ENCODE assay signal across 8 cellular contexts in genomic region chr1:212035835-212036605, GRCh38. TPM values are rescaled to one million over a fixed set of nuclear protein-coding genes. Genes with fewer than 3 reads are reported as not detected.
DNase-seq lines count a peak whose midpoint lies in the region; ATAC-seq, FAIRE-seq and TF ChIP-seq lines count a peak whose summit lies in the region.

No MANE protein-coding gene starts in this region.

- H3K36me3 ChIP-seq in DOHH2 (ENCODE audit: control insufficient read depth, low read length) (peaks cover 68% of the 10 kb centered on the region), astrocyte (ENCODE audit: insufficient read depth, low read length) (no peaks in the 10 kb centered on the region)

- H3K4me2 ChIP-seq in DOHH2 (ENCODE audit: low read length) (peak overlapping the region; percentile 79), astrocyte (ENCODE audit: low read length) (peak overlapping the region; percentile 96)

- peak overlapping the region; percentile 96 for H2AFZ ChIP-seq in astrocyte (ENCODE audit: low read depth, low read length)

- H3K36me3 Mint-ChIP-seq in astrocyte (ENCODE audit: low read depth, unreplicated experiment) (peaks cover 4% of the 10 kb centered on the region), mesothelial cell of epicardium (peaks cover 5% of the 10 kb centered on the region)

- H3K27ac ChIP-seq in DOHH2 (ENCODE audit: low read depth, low read length) (peak overlapping the region; percentile 79), astrocyte (ENCODE audit: low read depth, low read length) (peak overlapping the region; percentile 93)

- H3K4me1 Mint-ChIP-seq in astrocyte (ENCODE audit: low read depth, unreplicated experiment) (peaks cover 18% of the 10 kb centered on the region), mesothelial cell of epicardium (peaks cover 40% of the 10 kb centered on the region)

- H3K9me3 ChIP-seq in DOHH2 (ENCODE audit: control insufficient read depth, insufficient read depth, low read length), result no peaks in the 10 kb centered on the region
- H3K9me3 ChIP-seq in astrocyte (ENCODE audit: insufficient read depth, low read depth, low read length), result no peaks in the 10 kb centered on the region

- H3K27ac Mint-ChIP-seq in astrocyte (ENCODE audit: unreplicated experiment) (peak overlapping the region; percentile 88), mesothelial cell of epicardium (peak overlapping the region; percentile 99)

- H3K27me3 Mint-ChIP-seq in astrocyte (ENCODE audit: low read depth, unreplicated experiment), result no peaks in the 10 kb centered on the region
- H3K27me3 Mint-ChIP-seq in mesothelial cell of epicardium (ENCODE audit: low read depth), result no peaks in the 10 kb centered on the region

- H3K4me3 ChIP-seq in DOHH2 (ENCODE audit: low read length), result peak overlapping the region; percentile 84
- H3K4me3 ChIP-seq in astrocyte (ENCODE audit: insufficient read depth, low read depth, low read length), result peak overlapping the region; percentile 98

- H3K27me3 ChIP-seq in DOHH2 (ENCODE audit: control insufficient read depth, low read length), result no peaks in the 10 kb centered on the region
- H3K27me3 ChIP-seq in astrocyte (ENCODE audit: insufficient read depth, low read length), result no peaks in the 10 kb centered on the region

- H3K4me1 ChIP-seq in DOHH2 (ENCODE audit: control insufficient read depth, low read length), result peaks cover 58% of the 10 kb centered on the region
- peaks cover 13% of the 10 kb centered on the region for H3K4me1 ChIP-seq in astrocyte (ENCODE audit: insufficient read depth, low read length)

- no peaks in the 10 kb centered on the region for H3K9me3 Mint-ChIP-seq in astrocyte (ENCODE audit: unreplicated experiment)
- H3K9me3 Mint-ChIP-seq in mesothelial cell of epicardium, result no peaks in the 10 kb centered on the region

- H4K20me1 ChIP-seq in DOHH2 (ENCODE audit: control insufficient read depth, insufficient read depth, low read depth, low read length) (peaks cover 48% of the 10 kb centered on the region), astrocyte (ENCODE audit: insufficient read depth, low read length) (peaks cover 15% of the 10 kb centered on the region)

- H3F3A ChIP-seq in DOHH2 (ENCODE audit: control insufficient read depth, insufficient read depth), result no peaks in the 10 kb centered on the region

- ATAC-seq in GM19455 (IDR thresholded peaks at IDR 0.05; ENCODE audit: unreplicated experiment) (peak; percentile 15), HG03521 (IDR thresholded peaks at IDR 0.05; ENCODE audit: unreplicated experiment) (peak; percentile 11)

- no peak for FAIRE-seq in astrocyte (lab: Jason Lieb, UNC)

- DNase-seq in astrocyte (ENCODE audit: low read depth) (no peak), mesothelial cell of epicardium (ENCODE audit: low spot score in 2 of 2, unreplicated experiment in 2 of 2) (no peak), AG20443 (ENCODE audit: low spot score) (no peak), NCI-H524 (lab: John Stamatoyannopoulos, UW) (no peak), NCI-H187 (lab: John Stamatoyannopoulos, UW) (no peak)

- H3K9ac ChIP-seq in astrocyte (ENCODE audit: low read length), result peak overlapping the region; percentile 94

- no peak for TF ChIP-seq CTCF in DOHH2 (IDR thresholded peaks at IDR 0.05; ENCODE audit: low read depth, low read length, poor library complexity, severe bottlenecking)
- TF ChIP-seq CTCF in astrocyte (IDR thresholded peaks at IDR 0.05; ENCODE audit: insufficient read depth, low read depth, low read length), result no peak
- TF ChIP-seq CTCF in mesothelial cell of epicardium (IDR thresholded peaks at IDR 0.05; ENCODE audit: unreplicated experiment), result no peak

- H3K9me2 ChIP-seq in DOHH2 (replicated peaks; ENCODE audit: control insufficient read depth, low read length), result no peaks in the 10 kb centered on the region

- H3K4me3 Mint-ChIP-seq in astrocyte (ENCODE audit: unreplicated experiment) (peak overlapping the region; percentile 96), mesothelial cell of epicardium (peak overlapping the region; percentile 99)

- H3K79me2 ChIP-seq in DOHH2 (ENCODE audit: control insufficient read depth, low read length) (peaks cover 93% of the 10 kb centered on the region), astrocyte (ENCODE audit: insufficient read depth, low read length) (peaks cover 87% of the 10 kb centered on the region)

RNA-seq across cellular contexts. Expression of gene DTL, which starts 0.5 kb away (rescaled TPM):
- total RNA-seq in astrocyte, result 2.6 and 6.3 TPM in 2 replicates
- total RNA-seq in mesothelial cell of epicardium, result 12.7 to 14.9 TPM (median 14.1 TPM) in 3 replicates

RNA-seq across cellular contexts. Expression of gene INTS7, which starts 0.7 kb away (rescaled TPM):
- total RNA-seq in astrocyte (14.7 and 14.9 TPM in 2 replicates), mesothelial cell of epicardium (16.5 to 19.9 TPM (median 17.1 TPM) in 3 replicates)
